ENCODE assay signal across 1 cellular context in the genomic region with DNA sequence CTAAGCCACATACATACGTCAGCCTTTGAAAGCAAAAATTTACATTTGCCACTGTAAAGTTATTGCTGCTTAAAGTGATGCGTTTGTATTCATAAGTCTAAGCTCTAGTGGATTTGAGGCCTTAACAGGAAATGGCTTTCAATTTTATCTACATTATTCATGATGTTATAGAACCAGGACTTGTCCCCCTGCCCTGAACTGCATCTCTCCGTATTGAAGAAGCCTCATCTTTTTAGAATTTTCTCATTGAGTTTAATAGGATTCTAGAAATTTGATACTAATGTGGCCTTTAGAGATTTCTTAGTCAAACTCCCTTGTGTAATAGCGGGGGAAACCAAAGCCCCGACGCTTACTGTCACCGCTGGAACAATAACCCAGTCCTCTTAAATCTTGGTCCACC.
TF ChIP-seq lines count a peak whose summit lies in the region.

No MANE protein-coding gene starts in this region.

TF ChIP-seq in IMR-90, 13 proteins besides CTCF, POLR2A, EP300 and RAD21:
- TF ChIP-seq MXI1 (IDR thresholded peaks at IDR 0.05; ENCODE audit: borderline replicate concordance, low read depth, low read length) (no peak), CEBPB (IDR thresholded peaks at IDR 0.05; ENCODE audit: low read depth, low read length) (no peak), BHLHE40 (IDR thresholded peaks at IDR 0.05; ENCODE audit: low read depth, low read length) (no peak), FOS (IDR thresholded peaks at IDR 0.05; ENCODE audit: low read depth, low read length) (no peak), MAFK (IDR thresholded peaks at IDR 0.05; ENCODE audit: low read depth, low read length) (no peak), CHD1 (IDR thresholded peaks at IDR 0.05; ENCODE audit: low read depth, low read length) (no peak), SMC3 (IDR thresholded peaks at IDR 0.05; ENCODE audit: low read depth, low read length) (no peak), MAZ (IDR thresholded peaks at IDR 0.05; ENCODE audit: borderline replicate concordance, low read depth, low read length) (no peak), RCOR1 (IDR thresholded peaks at IDR 0.05; ENCODE audit: insufficient replicate concordance, low read length) (no peak), RFX5 (IDR thresholded peaks at IDR 0.05; ENCODE audit: low read depth, low read length) (no peak), NFE2L2 (IDR thresholded peaks at IDR 0.05; ENCODE audit: low read depth, low read length) (no peak)
- TF ChIP-seq, protein P1, sequence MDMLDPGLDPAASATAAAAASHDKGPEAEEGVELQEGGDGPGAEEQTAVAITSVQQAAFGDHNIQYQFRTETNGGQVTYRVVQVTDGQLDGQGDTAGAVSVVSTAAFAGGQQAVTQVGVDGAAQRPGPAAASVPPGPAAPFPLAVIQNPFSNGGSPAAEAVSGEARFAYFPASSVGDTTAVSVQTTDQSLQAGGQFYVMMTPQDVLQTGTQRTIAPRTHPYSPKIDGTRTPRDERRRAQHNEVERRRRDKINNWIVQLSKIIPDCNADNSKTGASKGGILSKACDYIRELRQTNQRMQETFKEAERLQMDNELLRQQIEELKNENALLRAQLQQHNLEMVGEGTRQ (IDR thresholded peaks at IDR 0.05; ENCODE audit: low read depth, low read length): no peak
- TF ChIP-seq, protein P2, sequence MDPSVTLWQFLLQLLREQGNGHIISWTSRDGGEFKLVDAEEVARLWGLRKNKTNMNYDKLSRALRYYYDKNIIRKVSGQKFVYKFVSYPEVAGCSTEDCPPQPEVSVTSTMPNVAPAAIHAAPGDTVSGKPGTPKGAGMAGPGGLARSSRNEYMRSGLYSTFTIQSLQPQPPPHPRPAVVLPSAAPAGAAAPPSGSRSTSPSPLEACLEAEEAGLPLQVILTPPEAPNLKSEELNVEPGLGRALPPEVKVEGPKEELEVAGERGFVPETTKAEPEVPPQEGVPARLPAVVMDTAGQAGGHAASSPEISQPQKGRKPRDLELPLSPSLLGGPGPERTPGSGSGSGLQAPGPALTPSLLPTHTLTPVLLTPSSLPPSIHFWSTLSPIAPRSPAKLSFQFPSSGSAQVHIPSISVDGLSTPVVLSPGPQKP (IDR thresholded peaks at IDR 0.05; ENCODE audit: borderline replicate concordance, low read depth, low read length): no peak
